15 cellular contexts compared by ENCODE assay signal in the genomic region with DNA sequence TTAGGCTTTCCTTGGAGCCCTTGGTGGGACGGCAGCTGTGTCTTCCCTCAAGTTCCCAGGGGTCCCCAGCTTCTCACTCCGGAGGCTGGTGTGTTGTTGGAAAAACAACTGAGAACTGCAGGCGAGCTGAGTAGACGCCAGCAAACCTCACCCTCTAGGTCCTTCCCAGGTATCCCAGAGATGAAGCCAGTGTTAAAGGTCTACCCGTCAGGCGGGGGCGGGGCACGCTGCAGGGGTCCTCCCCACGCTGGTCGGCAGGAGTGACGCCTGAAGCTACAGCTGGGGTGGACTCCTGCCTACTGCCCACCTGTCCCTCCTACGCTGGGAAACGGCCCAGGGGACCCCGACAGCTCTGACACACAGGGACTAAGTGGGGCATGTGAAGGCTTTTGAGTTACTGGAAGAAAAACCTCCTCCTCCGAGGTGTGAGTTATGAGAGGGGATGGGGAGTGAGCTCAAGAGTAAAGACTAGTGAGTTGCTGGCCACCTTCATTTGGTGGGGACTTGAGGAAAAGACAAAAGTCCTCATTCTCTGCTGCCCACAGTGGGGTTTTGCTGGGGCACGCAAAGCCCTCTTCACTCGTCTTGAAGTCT.
"Had no signal": no experiment of that assay in that cellular context is flagged by ENCODE, and none has a peak within 500 bp of the region (broad histone marks: within the 10 kb centered on the region; RNA-seq: fewer than 3 reads in every experiment).

No MANE protein-coding gene starts in this region.

- H3K27ac Mint-ChIP-seq: stimulated activated naive CD8-positive, alpha-beta T cell treated with anti-CD3 and anti-CD28 coated beads, Interleukin-15, Interleukin-2, amounts not matched to agents 100 ng/mL and 50 ng/mL, for 24 hours had no signal

- H3K4me1 Mint-ChIP-seq: central memory CD8-positive, alpha-beta T cell had no signal

- ATAC-seq: gastrocnemius medialis; heart right ventricle; left colon; left ventricle myocardium superior; naive thymus-derived CD4-positive, alpha-beta T cell had no signal

- DNase-seq: cortex of kidney; effector memory CD4-positive, alpha-beta T cell; gastrocnemius medialis; heart right ventricle; immature natural killer cell; left colon; left ventricle myocardium superior; naive thymus-derived CD4-positive, alpha-beta T cell; nephron progenitor cell; sigmoid colon; small intestine; stimulated activated CD4-positive, alpha-beta T cell treated with anti-CD3 and anti-CD28 coated beads, Interleukin-2, amount 100 ng/mL, for 48 hours; testis had no signal

- H3K9me3 Mint-ChIP-seq: central memory CD8-positive, alpha-beta T cell; nephron progenitor cell; stimulated activated naive CD8-positive, alpha-beta T cell treated with anti-CD3 and anti-CD28 coated beads, Interleukin-15, Interleukin-2, amounts not matched to agents 100 ng/mL and 50 ng/mL, for 24 hours had no signal

- H3K4me3 Mint-ChIP-seq: central memory CD8-positive, alpha-beta T cell; immature natural killer cell; naive thymus-derived CD4-positive, alpha-beta T cell; nephron progenitor cell; stimulated activated naive CD8-positive, alpha-beta T cell treated with anti-CD3 and anti-CD28 coated beads, Interleukin-15, Interleukin-2, amounts not matched to agents 100 ng/mL and 50 ng/mL, for 24 hours had no signal
